ENCODE assay signal across 1 cellular context in the genomic region with DNA sequence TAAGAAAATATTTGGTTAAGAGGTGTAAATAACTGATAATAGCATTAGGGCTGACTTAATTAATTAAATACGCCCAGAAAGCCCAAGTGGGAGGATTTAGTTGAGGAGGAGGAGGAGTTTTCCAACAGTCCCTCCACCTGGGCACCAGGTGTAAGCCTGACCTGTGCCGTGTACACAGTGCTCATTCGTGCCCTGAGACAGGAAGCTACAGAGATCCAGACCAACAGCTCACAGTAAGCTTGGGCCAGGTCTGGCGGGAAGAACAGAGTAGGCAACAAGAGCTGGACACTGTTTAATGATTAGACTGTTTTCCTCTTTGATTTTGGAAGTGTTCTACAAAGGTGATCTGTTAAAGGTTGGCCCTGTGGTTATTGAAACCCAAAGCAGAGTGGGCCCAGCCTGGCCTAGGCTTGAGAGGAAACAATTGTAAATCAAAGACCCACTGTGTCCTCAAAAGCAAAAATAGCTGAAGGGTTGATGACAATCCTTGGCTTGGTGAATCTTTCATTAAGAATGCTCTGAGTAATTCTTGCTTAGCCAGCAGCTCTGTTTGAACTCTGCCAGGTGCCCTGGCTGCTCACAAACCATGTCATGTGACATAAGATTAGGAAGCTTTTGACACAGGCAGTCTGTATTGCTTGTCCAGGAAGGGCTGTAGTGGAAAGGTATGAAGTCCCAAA.
TF ChIP-seq lines count a peak whose summit lies in the region.

No MANE protein-coding gene starts in this region.

TF ChIP-seq in HepG2, 621 proteins besides CTCF, POLR2A, EP300 and RAD21 (continued from another document):
- TF ChIP-seq, protein P1, sequence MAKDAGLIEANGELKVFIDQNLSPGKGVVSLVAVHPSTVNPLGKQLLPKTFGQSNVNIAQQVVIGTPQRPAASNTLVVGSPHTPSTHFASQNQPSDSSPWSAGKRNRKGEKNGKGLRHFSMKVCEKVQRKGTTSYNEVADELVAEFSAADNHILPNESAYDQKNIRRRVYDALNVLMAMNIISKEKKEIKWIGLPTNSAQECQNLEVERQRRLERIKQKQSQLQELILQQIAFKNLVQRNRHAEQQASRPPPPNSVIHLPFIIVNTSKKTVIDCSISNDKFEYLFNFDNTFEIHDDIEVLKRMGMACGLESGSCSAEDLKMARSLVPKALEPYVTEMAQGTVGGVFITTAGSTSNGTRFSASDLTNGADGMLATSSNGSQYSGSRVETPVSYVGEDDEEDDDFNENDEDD (CRISPR knock-in tag; IDR thresholded peaks at IDR 0.05; ENCODE audit: borderline replicate concordance): peak; percentile 41; the same call in 1 of the 2 replicates
- TF ChIP-seq ZNF564 (CRISPR knock-in tag; IDR thresholded peaks at IDR 0.05): no peak
- TF ChIP-seq ZBTB46 (CRISPR knock-in tag; IDR thresholded peaks at IDR 0.05; ENCODE audit: borderline replicate concordance): no peak
- no peak for TF ChIP-seq ZBTB3 (CRISPR knock-in tag; IDR thresholded peaks at IDR 0.05; ENCODE audit: borderline replicate concordance, low read depth)
- TF ChIP-seq RAD51 (IDR thresholded peaks at IDR 0.05; ENCODE audit: borderline replicate concordance): peak; percentile 45; the same call in 1 of the 2 replicates
- no peak for TF ChIP-seq HOXD1 (CRISPR knock-in tag; IDR thresholded peaks at IDR 0.05)
- TF ChIP-seq ZEB1 (IDR thresholded peaks at IDR 0.05; ENCODE audit: insufficient replicate concordance, low read depth): peak; percentile 93
- no peak for TF ChIP-seq SIN3B (IDR thresholded peaks at IDR 0.05; ENCODE audit: low read length)
- TF ChIP-seq POGZ (CRISPR knock-in tag; IDR thresholded peaks at IDR 0.05): no peak
